14 cellular contexts compared by ENCODE assay signal in genomic region chr9:2281031-2281802, GRCh38.
DNase-seq lines count a peak whose midpoint lies in the region; ATAC-seq and TF ChIP-seq lines count a peak whose summit lies in the region.
"Had no signal": no experiment of that assay in that cellular context is flagged by ENCODE, and none has a peak within 500 bp of the region (broad histone marks: within the 10 kb centered on the region; RNA-seq: fewer than 3 reads in every experiment).

No MANE protein-coding gene starts in this region.

- H4K12ac ChIP-seq in trophoblast cell (ENCODE audit: low read depth, low read length), result no peak overlapping the region

- no peaks in the 10 kb centered on the region for H3K9me2 ChIP-seq in GM23338 (ENCODE audit: insufficient read depth)
- no peaks in the 10 kb centered on the region for H3K9me2 ChIP-seq in hepatocyte (replicated peaks; ENCODE audit: insufficient read depth)

- peak overlapping the region; percentile 81 for H2BK12ac ChIP-seq in trophoblast cell (ENCODE audit: low read length)

- TF ChIP-seq CTCF in GM23338 (conservative IDR thresholded peaks at IDR 0.05; ENCODE audit: low read depth in 2 of 2), result no peak
- no peak for TF ChIP-seq CTCF in RWPE1 (conservative IDR thresholded peaks at IDR 0.05; ENCODE audit: low read depth)
- no peak for TF ChIP-seq CTCF in hepatocyte (IDR thresholded peaks at IDR 0.05; ENCODE audit: poor library complexity)
- TF ChIP-seq CTCF in GM10266 (IDR thresholded peaks at IDR 0.05; ENCODE audit: control insufficient read depth, insufficient read depth, low read depth, missing control alignments), result no peak

- POLR2A ChIA-PET in RWPE1 (lab: Yijun Ruan, JAX; ENCODE audit: low non-redundant PET), result no interaction called here

- H2AK5ac ChIP-seq in trophoblast cell (ENCODE audit: low read length), result peak overlapping the region; percentile 69

- peak; percentile 98 for DNase-seq in GM23338 (ENCODE audit: low spot score)
- peak; percentile 5 for DNase-seq in RWPE1 (ENCODE audit: low spot score)
- peak; percentile 42 for DNase-seq in hepatocyte (ENCODE audit: low spot score)
- DNase-seq in trophoblast cell, result peak; percentile 96 to 98
- DNase-seq in COR-L47 (lab: John Stamatoyannopoulos, UW), result no peak
- DNase-seq in GM10266 (ENCODE audit: extremely low spot score), result no peak
- DNase-seq in mucosa of gallbladder (ENCODE audit: low spot score), result no peak
- DNase-seq: activated CD8-positive, alpha-beta T cell treated with anti-CD3 and anti-CD28 coated beads, Interleukin-2, amount 10 ng/mL, durations not matched to agents 7 days and 5 days; aorta; GM23248 had no signal

- 41% methylated on average over 13 of the region's 13 CpGs for whole genome bisulfite sequencing in hepatocyte (ENCODE audit: low lambda C conversion rate, missing lambda C conversion rate)
- WGBS in trophoblast cell (ENCODE audit: extremely low coverage, insufficient coverage, insufficient read length), result no CpG with 5 or more reads among the region's 13 CpGs

- peaks cover 6% of the 10 kb centered on the region; the same call in 1 of the 3 replicates for H3K36me3 Mint-ChIP-seq in GM23338 (ENCODE audit: low read depth)

- no peak overlapping the region for H3K23ac ChIP-seq in trophoblast cell (ENCODE audit: low read length)

- no peak overlapping the region for H3K4me3 ChIP-seq in GM23338
- no peak overlapping the region for H3K4me3 ChIP-seq in hepatocyte
- H3K4me3 ChIP-seq in trophoblast cell (ENCODE audit: low read depth, low read length), result no peak overlapping the region
- H3K4me3 ChIP-seq: GM23248, SK-N-MC, tibial nerve had no signal

- CTCF ChIA-PET in RWPE1 (lab: Yijun Ruan, JAX), result interaction anchor here (0.7 kb wide), 1 partner anchor 249 kb away, joined by 3 read pairs; no protein-coding TSS in a partner anchor

- no peak overlapping the region for H3K9ac ChIP-seq in trophoblast cell (ENCODE audit: low read length)
- H3K9ac ChIP-seq: GM23248 had no signal

- H3K14ac ChIP-seq in trophoblast cell (ENCODE audit: low read length), result no peak overlapping the region

- H3K79me2 ChIP-seq in GM23338 (replicated peaks; ENCODE audit: insufficient read depth) (no peaks in the 10 kb centered on the region), hepatocyte (no peaks in the 10 kb centered on the region), trophoblast cell (ENCODE audit: control insufficient read depth, insufficient read depth, low read length, poor library complexity) (no peaks in the 10 kb centered on the region)

- H3K4me2 ChIP-seq in GM23338 (peak overlapping the region; percentile 13; the same call in 1 of the 2 replicates), hepatocyte (no peak overlapping the region), trophoblast cell (ENCODE audit: low read length) (peak overlapping the region; percentile 35)

- peaks cover 11% of the 10 kb centered on the region for H3F3A ChIP-seq in GM23338 (replicated peaks; ENCODE audit: low read depth)

- no peaks in the 10 kb centered on the region for H3K9me3 ChIP-seq in hepatocyte (ENCODE audit: low read depth)
- H3K9me3 ChIP-seq in trophoblast cell (ENCODE audit: insufficient read depth, low read depth, low read length), result no peaks in the 10 kb centered on the region
- H3K9me3 ChIP-seq: tibial nerve had no signal

- H3K27me3 ChIP-seq in GM23338 (ENCODE audit: insufficient read depth) (no peaks in the 10 kb centered on the region), hepatocyte (no peaks in the 10 kb centered on the region), trophoblast cell (ENCODE audit: insufficient read depth, low read length) (no peaks in the 10 kb centered on the region)
- H3K27me3 ChIP-seq: tibial nerve had no signal

- no peaks in the 10 kb centered on the region for H4K20me1 ChIP-seq in GM23338 (replicated peaks; ENCODE audit: insufficient read depth)
- H4K20me1 ChIP-seq in hepatocyte (ENCODE audit: insufficient read depth, poor library complexity, severe bottlenecking), result no peaks in the 10 kb centered on the region

- no peak overlapping the region for H3K18ac ChIP-seq in trophoblast cell (ENCODE audit: low read length)

- H3K4ac ChIP-seq in trophoblast cell (ENCODE audit: low read depth, low read length), result no peak overlapping the region

- H3K27me3 Mint-ChIP-seq in GM23338 (ENCODE audit: insufficient read depth, low read depth, poor library complexity), result peaks cover 9% of the 10 kb centered on the region

- no peak overlapping the region for H4K8ac ChIP-seq in trophoblast cell (ENCODE audit: low read depth, low read length)

- peak overlapping the region; percentile 35 for H2BK5ac ChIP-seq in trophoblast cell (ENCODE audit: low read depth, low read length, poor library complexity)

- ATAC-seq in GM23338, result peak; percentile 97
- ATAC-seq in HG03439 (IDR thresholded peaks at IDR 0.05; ENCODE audit: unreplicated experiment), result no peak
- ATAC-seq: activated CD8-positive, alpha-beta T cell treated with anti-CD3 and anti-CD28 coated beads, Interleukin-2, amount 10 ng/mL, durations not matched to agents 7 days and 5 days; activated T-helper 17 cell treated with anti-CD3 and anti-CD28 coated beads, Interleukin-2, amount 50 U/mL, for 72 hours had no signal

- no peaks in the 10 kb centered on the region; the same call in 2 of the 3 replicates for H3K9me3 Mint-ChIP-seq in GM23338
- H3K9me3 Mint-ChIP-seq: activated T-helper 17 cell treated with anti-CD3 and anti-CD28 coated beads, Interleukin-2, amount 50 U/mL, for 72 hours had no signal

- H3K27ac ChIP-seq in GM23338 (ENCODE audit: low read depth), result peak overlapping the region; percentile 99
- no peak overlapping the region for H3K27ac ChIP-seq in RWPE1
- H3K27ac ChIP-seq in hepatocyte, result peak overlapping the region; percentile 58
- H3K27ac ChIP-seq in trophoblast cell (ENCODE audit: low read depth, low read length), result peak overlapping the region; percentile 62
- H3K27ac ChIP-seq: GM23248, SK-N-MC, tibial nerve had no signal

- no peaks in the 10 kb centered on the region for H3K36me3 ChIP-seq in GM23338 (ENCODE audit: insufficient read depth)
- H3K36me3 ChIP-seq in hepatocyte (replicated peaks; ENCODE audit: insufficient read depth, low read depth), result no peaks in the 10 kb centered on the region
- H3K36me3 ChIP-seq in trophoblast cell (ENCODE audit: control insufficient read depth in 1 of 2, insufficient read depth in 2 of 2, low read length in 2 of 2), result no peaks in the 10 kb centered on the region
- H3K36me3 ChIP-seq: tibial nerve had no signal

- no peak overlapping the region for H3K27ac Mint-ChIP-seq in GM23338
- H3K27ac Mint-ChIP-seq: activated CD8-positive, alpha-beta T cell treated with anti-CD3 and anti-CD28 coated beads, Interleukin-2, amount 10 ng/mL, durations not matched to agents 7 days and 5 days; activated T-helper 17 cell treated with anti-CD3 and anti-CD28 coated beads, Interleukin-2, amount 50 U/mL, for 72 hours had no signal

- H3K4me3 Mint-ChIP-seq in GM23338, result no peak overlapping the region
- H3K4me3 Mint-ChIP-seq: activated CD8-positive, alpha-beta T cell treated with anti-CD3 and anti-CD28 coated beads, Interleukin-2, amount 10 ng/mL, durations not matched to agents 7 days and 5 days; activated T-helper 17 cell treated with anti-CD3 and anti-CD28 coated beads, Interleukin-2, amount 50 U/mL, for 72 hours had no signal

- H4K91ac ChIP-seq in trophoblast cell (ENCODE audit: low read depth, low read length), result peak overlapping the region; percentile 76

- H2AFZ ChIP-seq in GM23338 (no peak overlapping the region), hepatocyte (no peak overlapping the region), trophoblast cell (ENCODE audit: insufficient read depth, low read length, poor library complexity) (no peak overlapping the region)
- H2AFZ ChIP-seq: GM23248 had no signal

- H3K79me1 ChIP-seq in trophoblast cell (ENCODE audit: low read length), result peaks cover 9% of the 10 kb centered on the region

- peaks cover 30% of the 10 kb centered on the region for H3K4me1 Mint-ChIP-seq in GM23338
- H3K4me1 Mint-ChIP-seq: activated T-helper 17 cell treated with anti-CD3 and anti-CD28 coated beads, Interleukin-2, amount 50 U/mL, for 72 hours had no signal

- H3K4me1 ChIP-seq in GM23338 (ENCODE audit: insufficient read depth) (peaks cover 28% of the 10 kb centered on the region), hepatocyte (ENCODE audit: insufficient read depth) (no peaks in the 10 kb centered on the region), trophoblast cell (ENCODE audit: control insufficient read depth in 1 of 2, insufficient read depth in 2 of 2, low read length in 2 of 2) (peaks cover 2 to 6% of the 10 kb centered on the region in 2 experiments)
- H3K4me1 ChIP-seq: tibial nerve had no signal

- H2BK120ac ChIP-seq in trophoblast cell (ENCODE audit: insufficient read depth, low read length, poor library complexity), result peak overlapping the region; percentile 73

TF ChIP-seq in GM23338, 12 proteins besides CTCF, POLR2A, EP300 and RAD21 (continues in another document):
- no peak for TF ChIP-seq REST (IDR thresholded peaks at IDR 0.05; ENCODE audit: unreplicated experiment)

Comparison
In these comparisons a context has a peak if more than half of its experiments do, and no peak if none do; other contexts are left out.
1. DNase-seq: peak in GM23338 (single experiment), RWPE1 (single experiment), hepatocyte (single experiment) and trophoblast cell (2 of 2); none in COR-L47 (single experiment), GM10266 (single experiment) and mucosa of gallbladder (single experiment).